8 cellular contexts compared by ENCODE assay signal in genomic region chr6:33080127-33081089, GRCh38. TPM values are rescaled to one million over a fixed set of nuclear protein-coding genes. Genes with fewer than 3 reads are reported as not detected.
DNase-seq lines count a peak whose midpoint lies in the region; ATAC-seq lines count a peak whose summit lies in the region.

No MANE protein-coding gene starts in this region.

- DNase-seq in activated CD4-positive, alpha-beta T cell treated with anti-CD3 and anti-CD28 coated beads for 36 hours: peak; percentile 16
- no peak for DNase-seq in activated CD4-positive, alpha-beta T cell treated with anti-CD3 and anti-CD28 coated beads for 1 hour
- no peak for DNase-seq in central memory CD8-positive, alpha-beta T cell (ENCODE audit: low spot score in 2 of 2)
- DNase-seq in islet precursor cell: peak; percentile 90
- DNase-seq in HCEC 1CT: no peak
- no peak for DNase-seq in NCI-H2029 (lab: John Stamatoyannopoulos, UW)
- no peak for DNase-seq in NOMO-1 treated with dmso at 0.1 percent for 144 hours (lab: John Stamatoyannopoulos, UW; ENCODE audit: unreplicated experiment)

- H3K27ac ChIP-seq in skeletal muscle tissue (ENCODE audit: low read depth, low read length): peak overlapping the region; percentile 74

- peak overlapping the region; percentile 33 for H3K4me3 Mint-ChIP-seq in activated CD4-positive, alpha-beta T cell treated with anti-CD3 and anti-CD28 coated beads for 36 hours
- peak overlapping the region; percentile 67 for H3K4me3 Mint-ChIP-seq in central memory CD8-positive, alpha-beta T cell

- peak overlapping the region; percentile 61 to 71 (median 66) for H3K9ac ChIP-seq in skeletal muscle tissue (ENCODE audit: low read depth in 1 of 3, low read length in 3 of 3)

- H3K9me3 Mint-ChIP-seq in activated CD4-positive, alpha-beta T cell treated with anti-CD3 and anti-CD28 coated beads for 36 hours (ENCODE audit: low read depth): no peaks in the 10 kb centered on the region
- H3K9me3 Mint-ChIP-seq in central memory CD8-positive, alpha-beta T cell: no peaks in the 10 kb centered on the region

- H3K27me3 Mint-ChIP-seq in activated CD4-positive, alpha-beta T cell treated with anti-CD3 and anti-CD28 coated beads for 36 hours: peaks cover 4% of the 10 kb centered on the region
- H3K27me3 Mint-ChIP-seq in central memory CD8-positive, alpha-beta T cell: no peaks in the 10 kb centered on the region

- H3K27me3 ChIP-seq in skeletal muscle tissue (ENCODE audit: control insufficient read depth in 3 of 3, insufficient read depth in 3 of 3, low read length in 3 of 3): peaks cover 13 to 24% (median 18%) of the 10 kb centered on the region in 3 donors

- no peaks in the 10 kb centered on the region for H3K36me3 Mint-ChIP-seq in activated CD4-positive, alpha-beta T cell treated with anti-CD3 and anti-CD28 coated beads for 36 hours (ENCODE audit: low read depth)
- peaks cover 61% of the 10 kb centered on the region for H3K36me3 Mint-ChIP-seq in central memory CD8-positive, alpha-beta T cell (ENCODE audit: insufficient read depth)

- no peak for ATAC-seq in activated CD4-positive, alpha-beta T cell treated with anti-CD3 and anti-CD28 coated beads for 36 hours
- ATAC-seq in central memory CD8-positive, alpha-beta T cell (replicated peaks; ENCODE audit: extremely low read depth, poor library complexity, severe bottlenecking): no peak

- POLR2A ChIA-PET in activated CD4-positive, alpha-beta T cell treated with anti-CD3 and anti-CD28 coated beads for 36 hours (lab: Charles Lee): no interaction called here

- peak overlapping the region; percentile 34 to 73 (median 70) for H3K4me3 ChIP-seq in skeletal muscle tissue (ENCODE audit: low read length in 3 of 3)

- H3K4me1 ChIP-seq in skeletal muscle tissue (ENCODE audit: control insufficient read depth in 3 of 3, insufficient read depth in 3 of 3, low read length in 3 of 3): peaks cover 9 to 15% (median 15%) of the 10 kb centered on the region in 3 donors

- no peaks in the 10 kb centered on the region for H3K9me3 ChIP-seq in skeletal muscle tissue (ENCODE audit: control insufficient read depth in 3 of 3, low read length in 3 of 3)

- H3K27ac Mint-ChIP-seq in activated CD4-positive, alpha-beta T cell treated with anti-CD3 and anti-CD28 coated beads for 36 hours: peak overlapping the region; percentile 8
- H3K27ac Mint-ChIP-seq in central memory CD8-positive, alpha-beta T cell (ENCODE audit: low read depth): peak overlapping the region; percentile 98

- intact Hi-C loops in activated CD4-positive, alpha-beta T cell treated with anti-CD3 and anti-CD28 coated beads for 36 hours (cut with DNase I, micrococcal nuclease): no loop called here

- peaks cover 15% of the 10 kb centered on the region for H3K4me1 Mint-ChIP-seq in activated CD4-positive, alpha-beta T cell treated with anti-CD3 and anti-CD28 coated beads for 36 hours
- H3K4me1 Mint-ChIP-seq in central memory CD8-positive, alpha-beta T cell: peaks cover 74% of the 10 kb centered on the region

- CTCF ChIA-PET in activated CD4-positive, alpha-beta T cell treated with anti-CD3 and anti-CD28 coated beads for 36 hours (lab: Charles Lee): interaction anchor here (0.5 to 6.2 kb wide), 9 partner anchors 13 to 224 kb away, joined by 3 to 41 read pairs (median 3); no protein-coding TSS in a partner anchor

- peaks cover 0 to 4% (median 0%) of the 10 kb centered on the region in 3 donors for H3K36me3 ChIP-seq in skeletal muscle tissue (ENCODE audit: control insufficient read depth in 3 of 3, insufficient read depth in 3 of 3, low read length in 3 of 3)

RNA-seq across cellular contexts. Expression of gene HLA-DPB1, which starts 4.6 kb away (rescaled TPM):
- total RNA-seq in activated CD4-positive, alpha-beta T cell treated with anti-CD3 and anti-CD28 coated beads for 36 hours: 1 to 10 TPM; 5.2 to 5.4 TPM
- total RNA-seq in skeletal muscle tissue: 9.9 TPM

RNA-seq across cellular contexts. Expression of gene HLA-DPA1, which starts 7.0 kb away (rescaled TPM):
- 10 to 100 TPM; 11.5 to 13.3 TPM for total RNA-seq in activated CD4-positive, alpha-beta T cell treated with anti-CD3 and anti-CD28 coated beads for 36 hours
- total RNA-seq in skeletal muscle tissue: 14.6 TPM

Comparison
In these comparisons a context has a peak if more than half of its experiments do, and no peak if none do; other contexts are left out.
1. DNase-seq: peak in activated CD4-positive, alpha-beta T cell treated with anti-CD3 and anti-CD28 coated beads for 36 hours (single experiment) and islet precursor cell (single experiment); none in activated CD4-positive, alpha-beta T cell treated with anti-CD3 and anti-CD28 coated beads for 1 hour (single experiment), central memory CD8-positive, alpha-beta T cell (0 of 2), HCEC 1CT (single experiment), NCI-H2029 (single experiment) and NOMO-1 treated with dmso at 0.1 percent for 144 hours (single experiment).